ENCODE assay signal across 11 cellular contexts in genomic region chr15:58440922-58441321, GRCh38. TPM values are rescaled to one million over a fixed set of nuclear protein-coding genes. Genes with fewer than 3 reads are reported as not detected.
DNase-seq lines count a peak whose midpoint lies in the region; ATAC-seq, FAIRE-seq and TF ChIP-seq lines count a peak whose summit lies in the region.
"Had no signal": no experiment of that assay in that cellular context is flagged by ENCODE, and none has a peak within 500 bp of the region (broad histone marks: within the 10 kb centered on the region; RNA-seq: fewer than 3 reads in every experiment).

No MANE protein-coding gene starts in this region.

- no CpG with 5 or more reads among the region's 1 CpG for WGBS in H9 (ENCODE audit: extremely low coverage, insufficient read length, low lambda C conversion rate)

- TF ChIP-seq POLR2A in vagina (IDR thresholded peaks at IDR 0.05) (no peak), H54 (IDR thresholded peaks at IDR 0.05; ENCODE audit: low read depth, low read length) (no peak)

- no peak overlapping the region for H3K23ac ChIP-seq in H9 (ENCODE audit: insufficient read length, low read depth, low read length)

- no peak overlapping the region for H2BK20ac ChIP-seq in H9 (ENCODE audit: low read depth, low read length, poor library complexity, severe bottlenecking)

- H3K79me2 ChIP-seq in H9 (ENCODE audit: insufficient read depth, low read length), result no peaks in the 10 kb centered on the region

- H3K4me3 ChIP-seq in left ventricle myocardium inferior (no peak overlapping the region), colonic mucosa (no peak overlapping the region), mucosa of descending colon (no peak overlapping the region), vagina (no peak overlapping the region)

- H3K27ac Mint-ChIP-seq in H9, result peak overlapping the region in 1 of 3 experiments; percentile 25; a peak in 1 of 7 replicates
- H3K27ac Mint-ChIP-seq: CD14-positive monocyte had no signal

- peak overlapping the region in 1 of 2 experiments; percentile 33; a peak in 1 of 5 replicates for H3K4me3 Mint-ChIP-seq in H9

- H3K9ac ChIP-seq in colonic mucosa (ENCODE audit: low read depth in 2 of 2, low read length in 2 of 2) (peak overlapping the region in 1 of 2 donors; percentile 15), H9 (ENCODE audit: extremely low read depth, insufficient read length, low read length) (no peak overlapping the region)

- H3K27ac ChIP-seq in left ventricle myocardium inferior (replicated peaks) (peak overlapping the region; percentile 92), colonic mucosa (peak overlapping the region; percentile 61), vagina (peak overlapping the region; percentile 56), H9 (ENCODE audit: insufficient read length, low read depth, low read length) (no peak overlapping the region)

- H4K5ac ChIP-seq in H9 (ENCODE audit: insufficient read length, low read depth, low read length), result no peak overlapping the region

- H3K4me1 ChIP-seq in left ventricle myocardium inferior, result peaks cover 56% of the 10 kb centered on the region
- H3K4me1 ChIP-seq in colonic mucosa, result peaks cover 13% of the 10 kb centered on the region
- peaks cover 32% of the 10 kb centered on the region for H3K4me1 ChIP-seq in mucosa of descending colon (ENCODE audit: low read depth)
- H3K4me1 ChIP-seq in vagina, result peaks cover 32% of the 10 kb centered on the region
- H3K4me1 ChIP-seq in H9 (ENCODE audit: insufficient read depth, low read length), result peaks cover 3% of the 10 kb centered on the region; the same call in 1 of the 2 replicates

- H2BK15ac ChIP-seq in H9 (ENCODE audit: low read depth, low read length), result no peak overlapping the region

- ATAC-seq in mucosa of descending colon, result peak; percentile 90

- no peak overlapping the region for H3T11ph ChIP-seq in H9 (ENCODE audit: low read length)

- H3K18ac ChIP-seq in H9 (ENCODE audit: insufficient read length, low read depth, low read length), result no peak overlapping the region

- H3K79me1 ChIP-seq in H9 (ENCODE audit: insufficient read depth, low read depth, low read length, poor library complexity, severe bottlenecking), result no peaks in the 10 kb centered on the region

- H3K27me3 Mint-ChIP-seq in H9 (ENCODE audit: low read depth), result peaks cover 7% of the 10 kb centered on the region; the same call in 1 of the 2 replicates

- H4K8ac ChIP-seq in H9 (replicated peaks; ENCODE audit: insufficient read length, low read depth, low read length), result no peak overlapping the region

- H4K20me1 ChIP-seq in H9 (ENCODE audit: control insufficient read depth, insufficient read depth, insufficient read length), result no peaks in the 10 kb centered on the region

- H2AFZ ChIP-seq in H9 (ENCODE audit: low read length), result no peak overlapping the region

- H3K9me3 ChIP-seq in left ventricle myocardium inferior (replicated peaks) (no peaks in the 10 kb centered on the region), colonic mucosa (no peaks in the 10 kb centered on the region), mucosa of descending colon (no peaks in the 10 kb centered on the region), vagina (no peaks in the 10 kb centered on the region), H9 (ENCODE audit: control insufficient read depth, low read depth, low read length) (no peaks in the 10 kb centered on the region)

- H2BK120ac ChIP-seq in H9 (ENCODE audit: low read depth, low read length, poor library complexity, severe bottlenecking), result no peak overlapping the region

- H4K91ac ChIP-seq in H9 (ENCODE audit: insufficient read length, low read depth, low read length), result no peak overlapping the region

- H3K56ac ChIP-seq in H9 (ENCODE audit: insufficient read length, low read depth, low read length), result no peak overlapping the region

- intact Hi-C loops in left ventricle myocardium inferior (cut with micrococcal nuclease), result no loop called here
- intact Hi-C loops in cardiac septum (cut with DNase I), result loop anchor here (5.0 kb wide), 3 partner anchors 46 to 109 kb away; no protein-coding TSS in a partner anchor
- intact Hi-C loops in colonic mucosa (cut with DNase I), result no loop called here
- intact Hi-C loops in mucosa of descending colon (cut with DNase I, micrococcal nuclease), result loop anchor here in 1 of 2 donors (10.0 kb wide), 1 partner anchor 114 kb away; no protein-coding TSS in a partner anchor
- intact Hi-C loops in vagina (cut with DNase I), result no loop called here

- H3K4ac ChIP-seq in H9 (ENCODE audit: low read depth, low read length), result no peak overlapping the region

- DNase-seq in left ventricle myocardium inferior (no peak), cardiac septum (ENCODE audit: low spot score) (no peak), colonic mucosa (peak; percentile 89), mucosa of descending colon (peak; percentile 82 to 83 (median 82)), vagina (ENCODE audit: extremely low spot score in 2 of 2) (no peak), H54 (ENCODE audit: insufficient read length, low spot score) (no peak), H9 (no peak)
- no peak for DNase-seq in stimulated activated CD4-positive, alpha-beta T cell treated with anti-CD3 and anti-CD28 coated beads, Interleukin-2, amount 100 ng/mL, for 48 hours
- DNase-seq: NCI-H2081, posterior cingulate gyrus had no signal

- H3K27me3 ChIP-seq in left ventricle myocardium inferior (ENCODE audit: low read depth), result no peaks in the 10 kb centered on the region
- H3K27me3 ChIP-seq in colonic mucosa, result no peaks in the 10 kb centered on the region
- no peaks in the 10 kb centered on the region for H3K27me3 ChIP-seq in vagina
- H3K27me3 ChIP-seq in H9 (ENCODE audit: insufficient read depth, low read length), result no peaks in the 10 kb centered on the region

- no peaks in the 10 kb centered on the region for H3K23me2 ChIP-seq in H9 (ENCODE audit: insufficient read length, low read depth, low read length, poor library complexity, severe bottlenecking)

- no peak overlapping the region for H2BK12ac ChIP-seq in H9 (ENCODE audit: insufficient read length, low read depth, low read length)

- no peak for FAIRE-seq in H54 (lab: Jason Lieb, UNC)

- TF ChIP-seq CTCF in left ventricle myocardium inferior (IDR thresholded peaks at IDR 0.05; ENCODE audit: borderline replicate concordance) (no peak), colonic mucosa (IDR thresholded peaks at IDR 0.05) (no peak), mucosa of descending colon (IDR thresholded peaks at IDR 0.05) (no peak), vagina (IDR thresholded peaks at IDR 0.05) (no peak), H9 (conservative IDR thresholded peaks at IDR 0.05) (no peak)

- H3K9me3 Mint-ChIP-seq in H9, result no peaks in the 10 kb centered on the region; a peak in 1 of 5 replicates

- H3K36me3 Mint-ChIP-seq in H9 (ENCODE audit: insufficient read depth in 1 of 3, low read depth in 3 of 3), result no peaks in the 10 kb centered on the region
- H3K36me3 Mint-ChIP-seq: CD14-positive monocyte had no signal

- peaks cover 59 to 60% of the 10 kb centered on the region in 2 experiments for H3K4me1 Mint-ChIP-seq in H9

- no peak overlapping the region for H2BK5ac ChIP-seq in H9 (ENCODE audit: insufficient read length, low read length)

- H3K36me3 ChIP-seq in left ventricle myocardium inferior (no peaks in the 10 kb centered on the region), colonic mucosa (no peaks in the 10 kb centered on the region), mucosa of descending colon (ENCODE audit: low read depth) (no peaks in the 10 kb centered on the region), vagina (no peaks in the 10 kb centered on the region)

- H3K14ac ChIP-seq in H9 (ENCODE audit: insufficient read depth, low read length), result no peak overlapping the region

- H2AK5ac ChIP-seq in H9 (ENCODE audit: insufficient read length, low read length), result no peak overlapping the region

- no peak overlapping the region for H3K4me2 ChIP-seq in H9 (ENCODE audit: insufficient read depth, insufficient read length, low read length)

RNA-seq across cellular contexts. Expression of gene LIPC, which starts 9.1 kb away (rescaled TPM):
- 1.5 TPM for total RNA-seq in left ventricle myocardium inferior
- total RNA-seq in cardiac septum, result 0.62 TPM
- 10 to 100 TPM in 1 of 2 donors, 1 to 10 TPM in 1; 2.9 to 13.8 TPM for total RNA-seq in colonic mucosa
- total RNA-seq in mucosa of descending colon, result 1 to 10 TPM; 2.3 to 9.3 (median 3.4) TPM
- total RNA-seq in vagina, result not detected
- not detected in 2 replicates for total RNA-seq in H9 (2021)

Comparison
In these comparisons a context has a peak if more than half of its experiments do, and no peak if none do; other contexts are left out.
1. DNase-seq: peak in colonic mucosa (single experiment) and mucosa of descending colon (3 of 3); none in left ventricle myocardium inferior (single experiment), cardiac septum (single experiment), vagina (0 of 2), H54 (single experiment), stimulated activated CD4-positive, alpha-beta T cell treated with anti-CD3 and anti-CD28 coated beads, Interleukin-2, amount 100 ng/mL, for 48 hours (0 of 2) and H9 (single experiment).